ENCODE assay signal across 14 cellular contexts in genomic region chr17:78892520-78892919, GRCh38. TPM values are rescaled to one million over a fixed set of nuclear protein-coding genes. Genes with fewer than 3 reads are reported as not detected.
DNase-seq lines count a peak whose midpoint lies in the region; ATAC-seq and TF ChIP-seq lines count a peak whose summit lies in the region.
"Had no signal": no experiment of that assay in that cellular context is flagged by ENCODE, and none has a peak within 500 bp of the region (broad histone marks: within the 10 kb centered on the region; RNA-seq: fewer than 3 reads in every experiment).

No MANE protein-coding gene starts in this region.

- H3K36me3 Mint-ChIP-seq in T-helper 17 cell (ENCODE audit: low read depth) (no peaks in the 10 kb centered on the region), memory B cell (peaks cover 9% of the 10 kb centered on the region)
- H3K36me3 Mint-ChIP-seq: CD8-positive, alpha-beta memory T cell had no signal

- H3K9me3 Mint-ChIP-seq in memory B cell, result no peaks in the 10 kb centered on the region
- H3K9me3 Mint-ChIP-seq: activated T-helper 17 cell treated with anti-CD3 and anti-CD28 coated beads, Interleukin-2, amount 50 U/mL, for 72 hours; CD8-positive, alpha-beta memory T cell had no signal

- H3K27ac ChIP-seq in HL-60 (replicated peaks) (peak overlapping the region; percentile 70), temporal lobe (ENCODE audit: low read depth, low read length) (peak overlapping the region; percentile 94)

- ATAC-seq in T-helper 17 cell (no peak), memory B cell (ENCODE audit: low read depth) (no peak), GM21737 (IDR thresholded peaks at IDR 0.05; ENCODE audit: unreplicated experiment) (no peak), GM19395 (IDR thresholded peaks at IDR 0.05; ENCODE audit: unreplicated experiment) (no peak)
- ATAC-seq: activated T-helper 17 cell treated with anti-CD3 and anti-CD28 coated beads, Interleukin-2, amount 50 U/mL, for 72 hours had no signal

- H3K4me3 Mint-ChIP-seq in T-helper 17 cell (no peak overlapping the region), memory B cell (peak overlapping the region; percentile 2)
- H3K4me3 Mint-ChIP-seq: activated T-helper 17 cell treated with anti-CD3 and anti-CD28 coated beads, Interleukin-2, amount 50 U/mL, for 72 hours; CD8-positive, alpha-beta memory T cell had no signal

- H3K9me3 ChIP-seq in T-helper 17 cell (ENCODE audit: control insufficient read depth, low read length, poor library complexity, severe bottlenecking), result no peaks in the 10 kb centered on the region

- H3K27me3 Mint-ChIP-seq in T-helper 17 cell (peaks cover 9% of the 10 kb centered on the region), memory B cell (no peaks in the 10 kb centered on the region)

- H3K27ac Mint-ChIP-seq in T-helper 17 cell (peak overlapping the region; percentile 94), memory B cell (peak overlapping the region; percentile 97)
- H3K27ac Mint-ChIP-seq: activated T-helper 17 cell treated with anti-CD3 and anti-CD28 coated beads, Interleukin-2, amount 50 U/mL, for 72 hours had no signal

- no peak overlapping the region for H3K4me3 ChIP-seq in HL-60 (replicated peaks; ENCODE audit: insufficient read depth, low read length)

- DNase-seq in HL-60 (ENCODE audit: low read depth in 1 of 2, low spot score in 1 of 2) (no peak), T-helper 17 cell (no peak), memory B cell (ENCODE audit: low spot score in 2 of 2) (no peak), cerebellar cortex (ENCODE audit: low spot score) (no peak)
- DNase-seq: CD8-positive, alpha-beta memory T cell; cortex of kidney; mesendoderm; NCI-H1436 treated with DMSO at 0.1 percent for 48 hours; NCI-H526 treated with DMSO at 0.1 percent for 48 hours; T-helper 9 cell had no signal

- H3K4me1 Mint-ChIP-seq in T-helper 17 cell, result peaks cover 30% of the 10 kb centered on the region
- H3K4me1 Mint-ChIP-seq in memory B cell, result peaks cover 42% of the 10 kb centered on the region

- no peak for TF ChIP-seq CTCF in HL-60 (IDR thresholded peaks at IDR 0.05; ENCODE audit: insufficient read depth, low read length)

- no peaks in the 10 kb centered on the region for H3K27me3 ChIP-seq in HL-60 (ENCODE audit: insufficient read depth, poor library complexity, severe bottlenecking)

RNA-seq across cellular contexts. Expression of gene CEP295NL, which starts 10.5 kb away (rescaled TPM):
- total RNA-seq in T-helper 17 cell, result 1 to 10 TPM; 2.0 to 2.9 TPM
- 1.7 TPM for total RNA-seq in temporal lobe
- total RNA-seq: activated T-helper 17 cell treated with anti-CD3 and anti-CD28 coated beads, Interleukin-2, amount 50 U/mL, for 72 hours; CD8-positive, alpha-beta memory T cell had no signal

RNA-seq across cellular contexts. Expression of gene TIMP2, which starts 32.7 kb away (rescaled TPM):
- total RNA-seq in T-helper 17 cell, result 1 to 10 TPM; 4.1 to 6.7 TPM
- 70.6 TPM for total RNA-seq in temporal lobe

RNA-seq across cellular contexts. Expression of gene USP36, which starts 51.9 kb away (rescaled TPM):
- total RNA-seq in T-helper 17 cell (100 to 1,000 TPM; 418 to 474 TPM), temporal lobe (17.9 TPM)

Comparison
In these comparisons a context has a peak if more than half of its experiments do, and no peak if none do; other contexts are left out.
1. RNA of gene USP36, which starts 51.9 kb away (total RNA-seq): 418 to 474 TPM in T-helper 17 cell; 17.9 TPM in temporal lobe (single experiment); every median in the first group is over 10 times any median in the second.